Comparison of ENCODE assay signal across 21 cellular contexts in the genomic region with DNA sequence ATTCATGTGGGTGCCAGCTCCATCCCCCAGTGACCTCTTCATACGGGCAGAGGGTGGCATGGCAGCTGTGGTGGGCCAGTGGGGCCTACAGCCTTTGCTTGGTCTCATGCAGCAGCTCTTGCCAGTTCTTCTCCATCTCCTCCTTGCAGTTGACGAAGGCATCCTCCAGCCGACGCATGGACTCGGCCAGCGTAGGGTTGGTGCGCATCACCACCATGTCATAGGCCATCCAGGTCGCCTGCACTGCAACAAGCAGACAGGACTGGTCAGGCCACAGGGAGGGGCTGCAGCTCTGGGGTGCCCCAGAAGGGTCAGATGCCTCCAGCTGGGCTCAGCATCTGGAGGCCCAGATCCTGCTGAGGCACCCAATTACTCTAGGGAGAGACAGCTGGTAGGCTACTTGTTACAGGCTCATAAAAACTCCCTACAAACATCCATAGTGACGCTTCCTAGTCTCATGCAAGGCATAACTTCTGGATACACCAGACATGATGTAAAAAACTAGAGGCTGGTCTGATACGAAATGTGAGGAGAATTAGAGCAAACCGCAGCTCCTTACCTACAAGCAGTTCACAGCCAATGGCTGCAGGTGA. TPM values are rescaled to one million over a fixed set of nuclear protein-coding genes. Genes with fewer than 3 reads are reported as not detected.
A peak's percentile ranks its signal among the peaks of the same experiment; 100 is the strongest.
DNase-seq lines count a peak whose midpoint lies in the region; ATAC-seq and TF ChIP-seq lines count a peak whose summit lies in the region.
"Had no signal": no experiment of that assay in that cellular context is flagged by ENCODE, and none has a peak within 500 bp of the region (broad histone marks: within the 10 kb centered on the region; RNA-seq: fewer than 3 reads in every experiment).

No MANE protein-coding gene starts in this region.

- DNase-seq in activated naive CD8-positive, alpha-beta T cell treated with anti-CD3 and anti-CD28 coated beads for 36 hours, result no peak
- DNase-seq in CD8-positive, alpha-beta T cell, result peak in 1 of 7 experiments; percentile 4
- peak; percentile 38 for DNase-seq in fibroblast of villous mesenchyme (ENCODE audit: low read depth)
- DNase-seq in spleen, result peak; percentile 73
- DNase-seq in activated T-cell treated with anti-CD3 and anti-CD28 coated beads, Interleukin-2, amount 50 U/mL, for 72 hours, result no peak
- DNase-seq in tibial nerve (ENCODE audit: low spot score in 2 of 2), result no peak
- DNase-seq: DND-41, GDM1, NCI-H1436, NCI-H2029, NCI-H2171, NCI-H446, NCI-H69, SHP77 had no signal

- intact Hi-C loops in CD8-positive, alpha-beta T cell (cut with DNase I, micrococcal nuclease), result no loop called here
- intact Hi-C loops in spleen (cut with DNase I; ENCODE audit: low total_unique reads), result no loop called here

- no peaks in the 10 kb centered on the region for H3K27me3 Mint-ChIP-seq in activated naive CD8-positive, alpha-beta T cell
- no peaks in the 10 kb centered on the region for H3K27me3 Mint-ChIP-seq in activated naive CD8-positive, alpha-beta T cell treated with anti-CD3 and anti-CD28 coated beads for 36 hours
- H3K27me3 Mint-ChIP-seq in CD8-positive, alpha-beta T cell (ENCODE audit: low read depth), result no peaks in the 10 kb centered on the region
- no peaks in the 10 kb centered on the region for H3K27me3 Mint-ChIP-seq in activated T-cell treated with anti-CD3 and anti-CD28 coated beads, Interleukin-2, amount 50 U/mL, for 72 hours (ENCODE audit: low read depth)

- H3K9me3 Mint-ChIP-seq in activated naive CD8-positive, alpha-beta T cell (ENCODE audit: low read depth), result no peaks in the 10 kb centered on the region
- no peaks in the 10 kb centered on the region for H3K9me3 Mint-ChIP-seq in activated naive CD8-positive, alpha-beta T cell treated with anti-CD3 and anti-CD28 coated beads for 36 hours
- no peaks in the 10 kb centered on the region for H3K9me3 Mint-ChIP-seq in CD8-positive, alpha-beta T cell
- H3K9me3 Mint-ChIP-seq in activated T-cell treated with anti-CD3 and anti-CD28 coated beads, Interleukin-2, amount 50 U/mL, for 72 hours, result no peaks in the 10 kb centered on the region

- TF ChIP-seq POLR2A in spleen (IDR thresholded peaks at IDR 0.05) (no peak), tibial nerve (IDR thresholded peaks at IDR 0.05) (no peak)

- no peak for TF ChIP-seq EP300 in tibial nerve (IDR thresholded peaks at IDR 0.05)

- H3K4me3 ChIP-seq in CD8-positive, alpha-beta T cell (ENCODE audit: low read depth, low read length), result no peak overlapping the region
- H3K4me3 ChIP-seq in fibroblast of villous mesenchyme (ENCODE audit: low read depth, low read length), result no peak overlapping the region
- H3K4me3 ChIP-seq in spleen, result no peak overlapping the region
- H3K4me3 ChIP-seq in tibial nerve, result no peak overlapping the region
- H3K4me3 ChIP-seq: A549 had no signal

- WGBS in spleen, 5 donors, result 94 to 96% (median 95%) methylated on average over 10 to 11 of the region's 11 CpGs
- 93% methylated on average over 11 of the region's 11 CpGs for WGBS in tibial nerve, 2 donors

- H3K4me1 Mint-ChIP-seq in activated naive CD8-positive, alpha-beta T cell (ENCODE audit: low read depth), result peaks cover 21% of the 10 kb centered on the region
- peaks cover 15% of the 10 kb centered on the region for H3K4me1 Mint-ChIP-seq in activated naive CD8-positive, alpha-beta T cell treated with anti-CD3 and anti-CD28 coated beads for 36 hours
- peaks cover 23% of the 10 kb centered on the region for H3K4me1 Mint-ChIP-seq in CD8-positive, alpha-beta T cell (ENCODE audit: low read depth)
- H3K4me1 Mint-ChIP-seq in activated T-cell treated with anti-CD3 and anti-CD28 coated beads, Interleukin-2, amount 50 U/mL, for 72 hours (ENCODE audit: low read depth), result peaks cover 17% of the 10 kb centered on the region

- no peak overlapping the region for H3K27ac ChIP-seq in CD8-positive, alpha-beta T cell (ENCODE audit: low read depth, low read length)
- H3K27ac ChIP-seq in spleen (no peak overlapping the region), tibial nerve (no peak overlapping the region)
- H3K27ac ChIP-seq: A549, KMS-11 had no signal

- H3K9me3 ChIP-seq in CD8-positive, alpha-beta T cell (ENCODE audit: low read length), result no peaks in the 10 kb centered on the region
- H3K9me3 ChIP-seq in spleen, result no peaks in the 10 kb centered on the region
- no peaks in the 10 kb centered on the region for H3K9me3 ChIP-seq in tibial nerve
- H3K9me3 ChIP-seq: A549 had no signal

- no peaks in the 10 kb centered on the region for H3K27me3 ChIP-seq in CD8-positive, alpha-beta T cell (ENCODE audit: insufficient read depth, low read length)
- H3K27me3 ChIP-seq in spleen (replicated peaks in 1 of 7) (peaks cover 0 to 31% (median 14%) of the 10 kb centered on the region in 7 donors), tibial nerve (peaks cover 0 to 37% of the 10 kb centered on the region in 2 donors)

- H3K27ac Mint-ChIP-seq in activated naive CD8-positive, alpha-beta T cell, result peak overlapping the region; percentile 41
- H3K27ac Mint-ChIP-seq in activated naive CD8-positive, alpha-beta T cell treated with anti-CD3 and anti-CD28 coated beads for 36 hours, result no peak overlapping the region
- H3K27ac Mint-ChIP-seq in CD8-positive, alpha-beta T cell, result no peak overlapping the region
- no peak overlapping the region for H3K27ac Mint-ChIP-seq in activated T-cell treated with anti-CD3 and anti-CD28 coated beads, Interleukin-2, amount 50 U/mL, for 72 hours
- H3K27ac Mint-ChIP-seq: CD14-positive monocyte had no signal

- no peaks in the 10 kb centered on the region for H3K36me3 Mint-ChIP-seq in activated naive CD8-positive, alpha-beta T cell
- H3K36me3 Mint-ChIP-seq in activated naive CD8-positive, alpha-beta T cell treated with anti-CD3 and anti-CD28 coated beads for 36 hours, result peaks cover 11% of the 10 kb centered on the region
- no peaks in the 10 kb centered on the region for H3K36me3 Mint-ChIP-seq in CD8-positive, alpha-beta T cell
- peaks cover 0 to 7% of the 10 kb centered on the region in 2 donors for H3K36me3 Mint-ChIP-seq in activated T-cell treated with anti-CD3 and anti-CD28 coated beads, Interleukin-2, amount 50 U/mL, for 72 hours (ENCODE audit: insufficient read depth in 2 of 2)

- H3K36me3 ChIP-seq in CD8-positive, alpha-beta T cell (ENCODE audit: insufficient read depth, low read length), result no peaks in the 10 kb centered on the region
- H3K36me3 ChIP-seq in spleen, result no peaks in the 10 kb centered on the region
- H3K36me3 ChIP-seq in tibial nerve, result no peaks in the 10 kb centered on the region

- CTCF ChIA-PET in CD8-positive, alpha-beta T cell (lab: Charles Lee), result interaction anchor here (1.3 to 4.3 kb wide), 5 partner anchors 8 to 26 kb away, joined by 4 to 36 read pairs (median 6); a partner anchor contains a TSS

- TF ChIP-seq CTCF in CD8-positive, alpha-beta T cell (IDR thresholded peaks at IDR 0.05), result no peak
- TF ChIP-seq CTCF in fibroblast of villous mesenchyme (IDR thresholded peaks at IDR 0.05; ENCODE audit: insufficient read depth, low read depth, low read length) (no peak), spleen (IDR thresholded peaks at IDR 0.05 in 8 of 11, conservative IDR thresholded peaks at IDR 0.05 in 3 of 11) (no peak), tibial nerve (IDR thresholded peaks at IDR 0.05) (no peak)

- POLR2A ChIA-PET in CD8-positive, alpha-beta T cell (lab: Charles Lee), result interaction anchor here (0.8 to 1.5 kb wide), 4 partner anchors 12 to 25 kb away, joined by 3 to 6 read pairs (median 4); a partner anchor contains a TSS

- peaks cover 24% of the 10 kb centered on the region for H3K4me1 ChIP-seq in CD8-positive, alpha-beta T cell (ENCODE audit: insufficient read depth, low read length)
- peaks cover 10 to 46% (median 29%) of the 10 kb centered on the region in 6 donors for H3K4me1 ChIP-seq in spleen
- H3K4me1 ChIP-seq in tibial nerve, result peaks cover 0 to 25% (median 9%) of the 10 kb centered on the region in 4 donors
- H3K4me1 ChIP-seq: A549 had no signal

- H3K4me3 Mint-ChIP-seq in activated naive CD8-positive, alpha-beta T cell, result peak overlapping the region; percentile 79
- H3K4me3 Mint-ChIP-seq in activated naive CD8-positive, alpha-beta T cell treated with anti-CD3 and anti-CD28 coated beads for 36 hours, result no peak overlapping the region
- H3K4me3 Mint-ChIP-seq in CD8-positive, alpha-beta T cell, result peak overlapping the region; percentile 39
- H3K4me3 Mint-ChIP-seq in activated T-cell treated with anti-CD3 and anti-CD28 coated beads, Interleukin-2, amount 50 U/mL, for 72 hours, result no peak overlapping the region
- H3K4me3 Mint-ChIP-seq: CD14-positive monocyte had no signal

- no peak for ATAC-seq in CD8-positive, alpha-beta T cell
- ATAC-seq in activated T-cell treated with anti-CD3 and anti-CD28 coated beads, Interleukin-2, amount 50 U/mL, for 72 hours (replicated peaks in 1 of 2), result no peak
- no peak for ATAC-seq in GM21390 (IDR thresholded peaks at IDR 0.05; ENCODE audit: unreplicated experiment)
- ATAC-seq: A549 had no signal

RNA-seq across cellular contexts. Expression of a gene that starts 5.6 kb away (rescaled TPM):
- 10 to 100 TPM; 15.1 to 15.9 TPM for total RNA-seq in activated naive CD8-positive, alpha-beta T cell treated with anti-CD3 and anti-CD28 coated beads for 36 hours
- 1 to 10 TPM; 2.1 to 2.3 TPM for total RNA-seq in CD8-positive, alpha-beta T cell
- total RNA-seq in fibroblast of villous mesenchyme (0.32 TPM in 1 of 2 replicates, not detected in the other), spleen (1 to 10 TPM; 2.6 to 5.0 (median 3.4) TPM), tibial nerve (under 1 TPM in 1 of 4 donors, not detected in 3; 0.90 TPM)
- polyA plus RNA-seq in spleen, result 1 to 10 TPM; 2.6 to 3.8 (median 3.5) TPM
- 10 to 100 TPM; 45.5 to 49.1 TPM for total RNA-seq in activated T-cell treated with anti-CD3 and anti-CD28 coated beads, Interleukin-2, amount 50 U/mL, for 72 hours
- total RNA-seq: HepG2 had no signal

RNA-seq across cellular contexts. Expression of a gene that starts 11.5 kb away (rescaled TPM):
- 1 to 10 TPM; 1.3 to 1.9 TPM for total RNA-seq in activated naive CD8-positive, alpha-beta T cell treated with anti-CD3 and anti-CD28 coated beads for 36 hours
- total RNA-seq in CD8-positive, alpha-beta T cell, result not detected
- not detected in 2 replicates for total RNA-seq in fibroblast of villous mesenchyme
- 1 to 10 TPM in 1 of 7 donors, not detected in 6; 3.0 TPM for total RNA-seq in spleen
- polyA plus RNA-seq in spleen, result under 1 TPM in 1 of 3 donors, not detected in 2; 0.50 TPM
- 1 to 10 TPM; 1.7 TPM for total RNA-seq in activated T-cell treated with anti-CD3 and anti-CD28 coated beads, Interleukin-2, amount 50 U/mL, for 72 hours
- not detected for total RNA-seq in tibial nerve
- total RNA-seq: HepG2, M059J had no signal
- polyA plus RNA-seq: HepG2 had no signal

RNA-seq across cellular contexts. Expression of a gene that starts 21.4 kb away (rescaled TPM):
- total RNA-seq in activated naive CD8-positive, alpha-beta T cell treated with anti-CD3 and anti-CD28 coated beads for 36 hours, result 10 to 100 TPM; 75.7 to 76.8 TPM
- total RNA-seq in CD8-positive, alpha-beta T cell, result 1 to 10 TPM; 3.4 to 4.7 TPM
- total RNA-seq in fibroblast of villous mesenchyme, result 16.0 and 21.6 TPM in 2 replicates
- total RNA-seq in spleen, result 100 to 1,000 TPM in 6 of 7 donors, 10 to 100 TPM in 1; 73.7 to 284 (median 152) TPM
- 100 to 1,000 TPM in 1 of 3 donors, 10 to 100 TPM in 2; 88.3 to 166 (median 92.3) TPM for polyA plus RNA-seq in spleen
- 100 to 1,000 TPM in 1 of 2 donors, 10 to 100 TPM in 1; 71.5 to 101 TPM for total RNA-seq in activated T-cell treated with anti-CD3 and anti-CD28 coated beads, Interleukin-2, amount 50 U/mL, for 72 hours
- total RNA-seq in tibial nerve, result 100 to 1,000 TPM in 1 of 4 donors, 10 to 100 TPM in 3; 33.1 to 239 (median 60.3) TPM

RNA-seq across cellular contexts. Expression of a gene that starts 25.9 kb away (rescaled TPM):
- 1 to 10 TPM; 5.0 to 6.0 TPM for total RNA-seq in activated naive CD8-positive, alpha-beta T cell treated with anti-CD3 and anti-CD28 coated beads for 36 hours
- 1 to 10 TPM; 1.5 to 4.2 TPM for total RNA-seq in CD8-positive, alpha-beta T cell
- total RNA-seq in fibroblast of villous mesenchyme, result 2.6 TPM in 2 replicates
- total RNA-seq in spleen, result 1 to 10 TPM in 6 of 7 donors, not detected in 1; 1.2 to 7.4 (median 5.0) TPM
- 10 to 100 TPM in 2 of 3 donors, 1 to 10 TPM in 1; 4.4 to 12.7 (median 12.0) TPM for polyA plus RNA-seq in spleen
- 1 to 10 TPM; 8.3 to 8.5 TPM for total RNA-seq in activated T-cell treated with anti-CD3 and anti-CD28 coated beads, Interleukin-2, amount 50 U/mL, for 72 hours
- 1 to 10 TPM in 3 of 4 donors, not detected in 1; 2.5 to 3.9 (median 3.3) TPM for total RNA-seq in tibial nerve

RNA-seq across cellular contexts. Expression of a gene that starts 27.0 kb away (rescaled TPM):
- total RNA-seq in activated naive CD8-positive, alpha-beta T cell treated with anti-CD3 and anti-CD28 coated beads for 36 hours, result 10 to 100 TPM; 33.6 to 33.7 TPM
- 10 to 100 TPM; 42.4 to 46.0 TPM for total RNA-seq in CD8-positive, alpha-beta T cell
- total RNA-seq in fibroblast of villous mesenchyme, result 3.2 and 3.9 TPM in 2 replicates
- 10 to 100 TPM; 25.0 to 46.4 (median 31.5) TPM for total RNA-seq in spleen
- polyA plus RNA-seq in spleen, result 10 to 100 TPM; 23.6 to 55.3 (median 37.0) TPM
- total RNA-seq in activated T-cell treated with anti-CD3 and anti-CD28 coated beads, Interleukin-2, amount 50 U/mL, for 72 hours, result 10 to 100 TPM; 85.3 to 88.0 TPM
- total RNA-seq in tibial nerve, result 10 to 100 TPM in 3 of 4 donors, 1 to 10 TPM in 1; 7.2 to 22.6 (median 15.1) TPM

Comparison
In these comparisons a context has a peak if more than half of its experiments do, and no peak if none do; other contexts are left out.
1. H3K4me3 Mint-ChIP-seq: peak in activated naive CD8-positive, alpha-beta T cell (single experiment) and CD8-positive, alpha-beta T cell (single experiment); none in activated naive CD8-positive, alpha-beta T cell treated with anti-CD3 and anti-CD28 coated beads for 36 hours (single experiment) and activated T-cell treated with anti-CD3 and anti-CD28 coated beads, Interleukin-2, amount 50 U/mL, for 72 hours (0 of 2).
2. DNase-seq: peak in fibroblast of villous mesenchyme (single experiment) and spleen (single experiment); none in activated naive CD8-positive, alpha-beta T cell treated with anti-CD3 and anti-CD28 coated beads for 36 hours (single experiment), activated T-cell treated with anti-CD3 and anti-CD28 coated beads, Interleukin-2, amount 50 U/mL, for 72 hours (0 of 2) and tibial nerve (0 of 2).